1 cellular context compared by ENCODE assay signal in the genomic region with DNA sequence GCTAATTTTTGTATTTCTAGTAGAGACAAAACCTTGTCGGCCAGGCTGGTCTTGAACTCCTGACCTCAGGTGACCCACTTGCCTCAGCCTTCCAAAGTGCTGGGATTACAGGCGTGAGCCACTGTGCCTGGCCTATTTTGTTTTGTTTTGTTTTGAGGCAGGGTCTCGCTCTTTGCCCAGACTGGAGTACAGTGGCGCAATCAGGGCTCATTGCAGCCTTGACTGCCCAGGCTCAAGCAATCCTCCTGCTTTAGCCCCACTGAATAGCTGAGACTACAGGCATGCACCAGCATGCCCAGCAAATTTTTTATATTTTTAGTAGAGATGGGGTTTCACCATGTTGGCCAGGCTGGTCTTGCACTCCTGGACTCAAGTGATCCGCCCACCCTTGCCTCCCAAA.
A peak's percentile ranks its signal among the peaks of the same experiment; 100 is the strongest.
TF ChIP-seq lines count a peak whose summit lies in the region.

No MANE protein-coding gene starts in this region.

TF ChIP-seq in HepG2, 621 proteins besides CTCF, POLR2A, EP300 and RAD21:
- peak; percentile 85 for TF ChIP-seq ZNF121 (CRISPR knock-in tag; IDR thresholded peaks at IDR 0.05)
- peak; percentile 38; the same call in 1 of the 2 replicates for TF ChIP-seq FOXP4 (CRISPR knock-in tag; IDR thresholded peaks at IDR 0.05)
- peak; percentile 77 for TF ChIP-seq CEBPG (CRISPR knock-in tag; IDR thresholded peaks at IDR 0.05)
- TF ChIP-seq RXRB (CRISPR knock-in tag; IDR thresholded peaks at IDR 0.05; ENCODE audit: borderline replicate concordance) = peak; percentile 26; the same call in 1 of the 2 replicates
- TF ChIP-seq, protein P1, sequence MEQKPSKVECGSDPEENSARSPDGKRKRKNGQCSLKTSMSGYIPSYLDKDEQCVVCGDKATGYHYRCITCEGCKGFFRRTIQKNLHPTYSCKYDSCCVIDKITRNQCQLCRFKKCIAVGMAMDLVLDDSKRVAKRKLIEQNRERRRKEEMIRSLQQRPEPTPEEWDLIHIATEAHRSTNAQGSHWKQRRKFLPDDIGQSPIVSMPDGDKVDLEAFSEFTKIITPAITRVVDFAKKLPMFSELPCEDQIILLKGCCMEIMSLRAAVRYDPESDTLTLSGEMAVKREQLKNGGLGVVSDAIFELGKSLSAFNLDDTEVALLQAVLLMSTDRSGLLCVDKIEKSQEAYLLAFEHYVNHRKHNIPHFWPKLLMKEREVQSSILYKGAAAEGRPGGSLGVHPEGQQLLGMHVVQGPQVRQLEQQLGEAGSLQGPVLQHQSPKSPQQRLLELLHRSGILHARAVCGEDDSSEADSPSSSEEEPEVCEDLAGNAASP (CRISPR knock-in tag; IDR thresholded peaks at IDR 0.05; ENCODE audit: borderline replicate concordance) = peak; percentile 62; the same call in 1 of the 2 replicates
- peak; percentile 50; the same call in 1 of the 2 replicates for TF ChIP-seq CEBPB (IDR thresholded peaks at IDR 0.05; ENCODE audit: borderline replicate concordance, low read depth, low read length)
- TF ChIP-seq, protein P2, sequence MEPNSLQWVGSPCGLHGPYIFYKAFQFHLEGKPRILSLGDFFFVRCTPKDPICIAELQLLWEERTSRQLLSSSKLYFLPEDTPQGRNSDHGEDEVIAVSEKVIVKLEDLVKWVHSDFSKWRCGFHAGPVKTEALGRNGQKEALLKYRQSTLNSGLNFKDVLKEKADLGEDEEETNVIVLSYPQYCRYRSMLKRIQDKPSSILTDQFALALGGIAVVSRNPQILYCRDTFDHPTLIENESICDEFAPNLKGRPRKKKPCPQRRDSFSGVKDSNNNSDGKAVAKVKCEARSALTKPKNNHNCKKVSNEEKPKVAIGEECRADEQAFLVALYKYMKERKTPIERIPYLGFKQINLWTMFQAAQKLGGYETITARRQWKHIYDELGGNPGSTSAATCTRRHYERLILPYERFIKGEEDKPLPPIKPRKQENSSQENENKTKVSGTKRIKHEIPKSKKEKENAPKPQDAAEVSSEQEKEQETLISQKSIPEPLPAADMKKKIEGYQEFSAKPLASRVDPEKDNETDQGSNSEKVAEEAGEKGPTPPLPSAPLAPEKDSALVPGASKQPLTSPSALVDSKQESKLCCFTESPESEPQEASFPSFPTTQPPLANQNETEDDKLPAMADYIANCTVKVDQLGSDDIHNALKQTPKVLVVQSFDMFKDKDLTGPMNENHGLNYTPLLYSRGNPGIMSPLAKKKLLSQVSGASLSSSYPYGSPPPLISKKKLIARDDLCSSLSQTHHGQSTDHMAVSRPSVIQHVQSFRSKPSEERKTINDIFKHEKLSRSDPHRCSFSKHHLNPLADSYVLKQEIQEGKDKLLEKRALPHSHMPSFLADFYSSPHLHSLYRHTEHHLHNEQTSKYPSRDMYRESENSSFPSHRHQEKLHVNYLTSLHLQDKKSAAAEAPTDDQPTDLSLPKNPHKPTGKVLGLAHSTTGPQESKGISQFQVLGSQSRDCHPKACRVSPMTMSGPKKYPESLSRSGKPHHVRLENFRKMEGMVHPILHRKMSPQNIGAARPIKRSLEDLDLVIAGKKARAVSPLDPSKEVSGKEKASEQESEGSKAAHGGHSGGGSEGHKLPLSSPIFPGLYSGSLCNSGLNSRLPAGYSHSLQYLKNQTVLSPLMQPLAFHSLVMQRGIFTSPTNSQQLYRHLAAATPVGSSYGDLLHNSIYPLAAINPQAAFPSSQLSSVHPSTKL (CRISPR knock-in tag; IDR thresholded peaks at IDR 0.05) = peak; percentile 27; the same call in 1 of the 2 replicates
- TF ChIP-seq ZNF629 (CRISPR knock-in tag; conservative IDR thresholded peaks at IDR 0.05) = 0 out of 2 replicates have a peak, but pooled peaks have one; percentile 12
- TF ChIP-seq RARA (CRISPR knock-in tag; IDR thresholded peaks at IDR 0.05) = peak; percentile 43
- TF ChIP-seq HOXA3 (CRISPR knock-in tag; IDR thresholded peaks at IDR 0.05) = 0 out of 2 replicates have a peak, but pooled peaks have one; percentile 29
- 0 out of 2 replicates have a peak, but pooled peaks have one; percentile 16 for TF ChIP-seq SOX5 (CRISPR knock-in tag; IDR thresholded peaks at IDR 0.05; ENCODE audit: borderline replicate concordance)
- TF ChIP-seq FOSL2 (CRISPR knock-in tag; IDR thresholded peaks at IDR 0.05) = 0 out of 2 replicates have a peak, but pooled peaks have one; percentile 21
- 0 out of 2 replicates have a peak, but pooled peaks have one; percentile 12 for TF ChIP-seq GATAD2A (CRISPR knock-in tag; IDR thresholded peaks at IDR 0.05)
- TF ChIP-seq HNF4A (CRISPR knock-in tag; IDR thresholded peaks at IDR 0.05) = peak; percentile 66
- peak; percentile 84; the same call in 1 of the 2 replicates for TF ChIP-seq ZNF12 (CRISPR knock-in tag; IDR thresholded peaks at IDR 0.05)
